Comparison of ENCODE assay signal across 17 cellular contexts in the genomic region with DNA sequence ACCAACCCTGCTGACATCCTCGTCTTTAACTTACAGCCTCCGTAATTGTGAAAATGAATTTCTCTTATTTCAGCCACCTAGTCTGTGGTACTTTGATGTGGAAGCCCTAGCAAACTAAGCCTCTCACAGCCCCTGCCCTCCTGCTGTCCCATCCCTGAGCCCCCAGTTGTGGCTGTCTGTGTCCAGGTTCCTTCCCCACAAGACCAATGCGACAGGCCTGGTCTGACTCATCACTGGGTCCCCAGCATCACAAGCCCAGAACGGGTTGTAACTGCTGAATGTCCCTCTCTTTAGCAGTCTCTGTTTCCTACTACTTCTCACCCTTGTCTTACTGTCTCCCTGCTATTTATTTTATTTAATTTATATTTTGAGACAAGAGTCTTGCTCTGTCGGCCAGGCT. TPM values are rescaled to one million over a fixed set of nuclear protein-coding genes. Genes with fewer than 3 reads are reported as not detected.
DNase-seq lines count a peak whose midpoint lies in the region; ATAC-seq, FAIRE-seq and TF ChIP-seq lines count a peak whose summit lies in the region.
"Had no signal": no experiment of that assay in that cellular context is flagged by ENCODE, and none has a peak within 500 bp of the region (broad histone marks: within the 10 kb centered on the region; RNA-seq: fewer than 3 reads in every experiment).

No MANE protein-coding gene starts in this region.

- CTCF ChIA-PET in activated CD8-positive, alpha-beta memory T cell treated with anti-CD3 and anti-CD28 coated beads, Interleukin-2, amount 10 ng/mL, durations not matched to agents 7 days and 5 days (lab: Charles Lee): interaction anchor here (1.0 to 3.7 kb wide), 3 partner anchors 18 to 154 kb away, joined by 4 to 13 read pairs (median 4); no protein-coding TSS in a partner anchor

- no peak for TF ChIP-seq CTCF in HFFc6 (IDR thresholded peaks at IDR 0.05)

- peak; percentile 56 for DNase-seq in activated CD8-positive, alpha-beta memory T cell treated with anti-CD3 and anti-CD28 coated beads, Interleukin-2, amount 10 ng/mL, durations not matched to agents 7 days and 5 days
- no peak for DNase-seq in activated CD8-positive, alpha-beta memory T cell treated with anti-CD3 and anti-CD28 coated beads, Interleukin-2, amount 50 U/mL, for 4 hours
- no peak for DNase-seq in HFFc6
- no peak for DNase-seq in KG1 (lab: John Stamatoyannopoulos, UW)
- DNase-seq in H54 (ENCODE audit: insufficient read length, low spot score): no peak
- no peak for DNase-seq in Ammon's horn (ENCODE audit: low spot score)
- DNase-seq: amygdala; caudate nucleus; NCI-H1436; stimulated activated naive CD4-positive, alpha-beta T cell treated with Interleukin-2 at 50 U/mL for 16 hours; trophoblast cell had no signal

- FAIRE-seq in H54 (lab: Jason Lieb, UNC): no peak
- FAIRE-seq: TTC549 had no signal

- peaks cover 4% of the 10 kb centered on the region for H3K36me3 Mint-ChIP-seq in activated CD8-positive, alpha-beta memory T cell treated with anti-CD3 and anti-CD28 coated beads, Interleukin-2, amount 10 ng/mL, durations not matched to agents 7 days and 5 days
- H3K36me3 Mint-ChIP-seq in HFFc6 (ENCODE audit: low read depth): peaks cover 5% of the 10 kb centered on the region; the same call in 1 of the 2 replicates
- peaks cover 15% of the 10 kb centered on the region for H3K36me3 Mint-ChIP-seq in activated naive CD8-positive, alpha-beta T cell
- peaks cover 23% of the 10 kb centered on the region for H3K36me3 Mint-ChIP-seq in stimulated activated naive CD8-positive, alpha-beta T cell treated with anti-CD3 and anti-CD28 coated beads, Interleukin-15, Interleukin-2, amounts not matched to agents 100 ng/mL and 50 ng/mL, for 24 hours (ENCODE audit: low read depth)

- H3K4me3 Mint-ChIP-seq in activated CD8-positive, alpha-beta memory T cell treated with anti-CD3 and anti-CD28 coated beads, Interleukin-2, amount 10 ng/mL, durations not matched to agents 7 days and 5 days: no peak overlapping the region
- no peak overlapping the region for H3K4me3 Mint-ChIP-seq in HFFc6
- H3K4me3 Mint-ChIP-seq in activated naive CD8-positive, alpha-beta T cell: no peak overlapping the region
- H3K4me3 Mint-ChIP-seq in stimulated activated naive CD8-positive, alpha-beta T cell treated with anti-CD3 and anti-CD28 coated beads, Interleukin-15, Interleukin-2, amounts not matched to agents 100 ng/mL and 50 ng/mL, for 24 hours: peak overlapping the region; percentile 28

- no peak for TF ChIP-seq POLR2A in H54 (IDR thresholded peaks at IDR 0.05; ENCODE audit: low read depth, low read length)

- no peak overlapping the region for H3K27ac Mint-ChIP-seq in activated CD8-positive, alpha-beta memory T cell treated with anti-CD3 and anti-CD28 coated beads, Interleukin-2, amount 10 ng/mL, durations not matched to agents 7 days and 5 days
- peak overlapping the region; percentile 63; the same call in 1 of the 2 replicates for H3K27ac Mint-ChIP-seq in HFFc6
- H3K27ac Mint-ChIP-seq in activated naive CD8-positive, alpha-beta T cell: peak overlapping the region; percentile 77
- H3K27ac Mint-ChIP-seq in stimulated activated naive CD8-positive, alpha-beta T cell treated with anti-CD3 and anti-CD28 coated beads, Interleukin-15, Interleukin-2, amounts not matched to agents 100 ng/mL and 50 ng/mL, for 24 hours: peak overlapping the region; percentile 69

- H3K27me3 Mint-ChIP-seq in activated CD8-positive, alpha-beta memory T cell treated with anti-CD3 and anti-CD28 coated beads, Interleukin-2, amount 10 ng/mL, durations not matched to agents 7 days and 5 days: no peaks in the 10 kb centered on the region
- H3K27me3 Mint-ChIP-seq in HFFc6 (ENCODE audit: insufficient read depth): peaks cover 2% of the 10 kb centered on the region; the same call in 1 of the 2 replicates
- no peaks in the 10 kb centered on the region for H3K27me3 Mint-ChIP-seq in activated naive CD8-positive, alpha-beta T cell
- H3K27me3 Mint-ChIP-seq in stimulated activated naive CD8-positive, alpha-beta T cell treated with anti-CD3 and anti-CD28 coated beads, Interleukin-15, Interleukin-2, amounts not matched to agents 100 ng/mL and 50 ng/mL, for 24 hours: no peaks in the 10 kb centered on the region

- H3K9me3 Mint-ChIP-seq in activated CD8-positive, alpha-beta memory T cell treated with anti-CD3 and anti-CD28 coated beads, Interleukin-2, amount 10 ng/mL, durations not matched to agents 7 days and 5 days (ENCODE audit: low read depth): no peaks in the 10 kb centered on the region
- H3K9me3 Mint-ChIP-seq in HFFc6: no peaks in the 10 kb centered on the region
- H3K9me3 Mint-ChIP-seq in activated naive CD8-positive, alpha-beta T cell (ENCODE audit: low read depth): no peaks in the 10 kb centered on the region
- no peaks in the 10 kb centered on the region for H3K9me3 Mint-ChIP-seq in stimulated activated naive CD8-positive, alpha-beta T cell treated with anti-CD3 and anti-CD28 coated beads, Interleukin-15, Interleukin-2, amounts not matched to agents 100 ng/mL and 50 ng/mL, for 24 hours

- no peak for ATAC-seq in activated CD8-positive, alpha-beta memory T cell treated with anti-CD3 and anti-CD28 coated beads, Interleukin-2, amount 10 ng/mL, durations not matched to agents 7 days and 5 days
- ATAC-seq: left lobe of liver, SK-N-SH treated with all-trans-retinoic acid at 6 μM for 48 hours had no signal

- peaks cover 58% of the 10 kb centered on the region for H3K4me1 Mint-ChIP-seq in activated CD8-positive, alpha-beta memory T cell treated with anti-CD3 and anti-CD28 coated beads, Interleukin-2, amount 10 ng/mL, durations not matched to agents 7 days and 5 days
- peaks cover 70% of the 10 kb centered on the region for H3K4me1 Mint-ChIP-seq in HFFc6 (ENCODE audit: low read depth)
- peaks cover 80% of the 10 kb centered on the region for H3K4me1 Mint-ChIP-seq in activated naive CD8-positive, alpha-beta T cell (ENCODE audit: low read depth)
- peaks cover 93% of the 10 kb centered on the region for H3K4me1 Mint-ChIP-seq in stimulated activated naive CD8-positive, alpha-beta T cell treated with anti-CD3 and anti-CD28 coated beads, Interleukin-15, Interleukin-2, amounts not matched to agents 100 ng/mL and 50 ng/mL, for 24 hours (ENCODE audit: low read depth)

RNA-seq across cellular contexts. Expression of a gene that starts 5.7 kb away (rescaled TPM):
- 10 to 100 TPM; 17.7 to 40.4 TPM for total RNA-seq in activated CD8-positive, alpha-beta memory T cell treated with anti-CD3 and anti-CD28 coated beads, Interleukin-2, amount 10 ng/mL, durations not matched to agents 7 days and 5 days
- total RNA-seq in HFFc6 (2021; fragmentation: NEBNext Ultra II Directional; extraction: Animal tissue kit (Norgen Biotek cat#: 25700)): 10 to 100 TPM in 1 of 6 experiments, 1 to 10 TPM in 5; 6.4 to 11.0 (median 7.8) TPM

RNA-seq across cellular contexts. Expression of a gene that starts 50.6 kb away (rescaled TPM):
- total RNA-seq in activated CD8-positive, alpha-beta memory T cell treated with anti-CD3 and anti-CD28 coated beads, Interleukin-2, amount 10 ng/mL, durations not matched to agents 7 days and 5 days: 10 to 100 TPM; 14.7 to 18.3 TPM
- total RNA-seq in HFFc6 (2021; fragmentation: NEBNext Ultra II Directional; extraction: Animal tissue kit (Norgen Biotek cat#: 25700)): 10 to 100 TPM; 14.0 to 16.5 (median 15.1) TPM

RNA-seq across cellular contexts. Expression of a gene that starts 56.6 kb away (rescaled TPM):
- under 1 TPM; 0.44 to 0.56 TPM for total RNA-seq in activated CD8-positive, alpha-beta memory T cell treated with anti-CD3 and anti-CD28 coated beads, Interleukin-2, amount 10 ng/mL, durations not matched to agents 7 days and 5 days
- under 1 TPM in 5 of 6 experiments, not detected in 1; 0.07 to 0.19 (median 0.13) TPM for total RNA-seq in HFFc6 (2021; fragmentation: NEBNext Ultra II Directional; extraction: Animal tissue kit (Norgen Biotek cat#: 25700))
- total RNA-seq: HT-29 had no signal
